Comparison of ENCODE assay signal across 18 cellular contexts in the genomic region with DNA sequence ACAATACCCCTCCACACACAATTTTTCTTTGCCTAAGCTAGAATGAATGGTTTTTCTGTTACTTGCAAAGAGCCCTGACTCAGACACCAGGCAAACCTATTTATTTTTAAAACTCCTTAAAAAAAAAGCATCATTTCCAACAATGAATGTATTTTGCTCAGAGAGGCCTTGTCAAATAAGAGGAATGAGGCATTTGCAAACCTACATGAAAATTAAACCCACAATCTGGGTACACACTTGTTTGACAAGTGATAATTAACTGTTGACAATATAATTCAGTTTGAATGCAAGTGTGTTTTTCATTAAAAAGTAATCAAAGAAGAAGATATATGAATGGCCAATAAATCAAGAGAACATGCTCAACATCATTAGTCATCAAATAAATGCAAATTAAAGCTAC.
"Had no signal": no experiment of that assay in that cellular context is flagged by ENCODE, and none has a peak within 500 bp of the region (broad histone marks: within the 10 kb centered on the region; RNA-seq: fewer than 3 reads in every experiment).

No MANE protein-coding gene starts in this region.

- H3K4me3 ChIP-seq: colonic mucosa, psoas muscle, suprapubic skin, transverse colon, uterus had no signal

- H3K27me3 ChIP-seq: brain microvascular endothelial cell, colonic mucosa, uterus had no signal

- DNase-seq: activated CD4-positive, alpha-beta T cell treated with anti-CD3 and anti-CD28 coated beads, Interleukin-2, amount 50 U/mL, for 1 hour; activated CD4-positive, CD25-positive, alpha-beta regulatory T cell treated with anti-CD3 and anti-CD28 coated beads, Interleukin-2, amount 50 U/mL, for 72 hours; activated CD8-positive, alpha-beta memory T cell treated with anti-CD3 and anti-CD28 coated beads, Interleukin-2, amount 50 U/mL, for 4 hours; activated naive CD4-positive, alpha-beta T cell treated with anti-CD3 and anti-CD28 coated beads, Interleukin-2, amount 10 ng/mL, durations not matched to agents 7 days and 5 days; activated naive CD8-positive, alpha-beta T cell treated with anti-CD3 and anti-CD28 coated beads, Interleukin-2, amount 50 U/mL, for 24 hours; activated T-cell treated with anti-CD3 and anti-CD28 coated beads, Interleukin-2, amount 50 U/mL, for 4 hours; anterior cingulate cortex; brain microvascular endothelial cell; central memory CD4-positive, alpha-beta T cell; colonic mucosa; mesendoderm; naive thymus-derived CD4-positive, alpha-beta T cell; right cardiac atrium; stimulated activated naive CD8-positive, alpha-beta T cell treated with anti-CD3 and anti-CD28 coated beads, Interleukin-15, amount 100 ng/mL, for 72 hours; transverse colon; uterus had no signal

- H3K36me3 ChIP-seq: brain microvascular endothelial cell, colonic mucosa, suprapubic skin, transverse colon, uterus had no signal

- H3K27ac ChIP-seq: brain microvascular endothelial cell, colonic mucosa, psoas muscle, suprapubic skin, transverse colon, uterus had no signal

- H3K9me3 ChIP-seq: colonic mucosa, psoas muscle, suprapubic skin, transverse colon, uterus had no signal

- H3K4me1 ChIP-seq: colonic mucosa, psoas muscle, suprapubic skin, transverse colon, uterus had no signal
